Comparison of ENCODE assay signal across 1 cellular context in genomic region chr19:19835560-19836038, GRCh38.
TF ChIP-seq lines count a peak whose summit lies in the region.

No MANE protein-coding gene starts in this region.

TF ChIP-seq in HEK293, 187 proteins besides CTCF, POLR2A, EP300 and RAD21 (continued from another document):
- TF ChIP-seq SETDB1 (IDR thresholded peaks at IDR 0.05; ENCODE audit: insufficient read length, low read length) (peak; percentile 97), TRIM28 (IDR thresholded peaks at IDR 0.05; ENCODE audit: borderline replicate concordance, low read length) (peak; percentile 77; the same call in 1 of the 2 replicates), ZNF202 (tag by site-specific recombination; IDR thresholded peaks at IDR 0.05; ENCODE audit: borderline replicate concordance) (no peak), YY2 (tag by site-specific recombination; IDR thresholded peaks at IDR 0.05) (no peak)
